In the genomic region with DNA sequence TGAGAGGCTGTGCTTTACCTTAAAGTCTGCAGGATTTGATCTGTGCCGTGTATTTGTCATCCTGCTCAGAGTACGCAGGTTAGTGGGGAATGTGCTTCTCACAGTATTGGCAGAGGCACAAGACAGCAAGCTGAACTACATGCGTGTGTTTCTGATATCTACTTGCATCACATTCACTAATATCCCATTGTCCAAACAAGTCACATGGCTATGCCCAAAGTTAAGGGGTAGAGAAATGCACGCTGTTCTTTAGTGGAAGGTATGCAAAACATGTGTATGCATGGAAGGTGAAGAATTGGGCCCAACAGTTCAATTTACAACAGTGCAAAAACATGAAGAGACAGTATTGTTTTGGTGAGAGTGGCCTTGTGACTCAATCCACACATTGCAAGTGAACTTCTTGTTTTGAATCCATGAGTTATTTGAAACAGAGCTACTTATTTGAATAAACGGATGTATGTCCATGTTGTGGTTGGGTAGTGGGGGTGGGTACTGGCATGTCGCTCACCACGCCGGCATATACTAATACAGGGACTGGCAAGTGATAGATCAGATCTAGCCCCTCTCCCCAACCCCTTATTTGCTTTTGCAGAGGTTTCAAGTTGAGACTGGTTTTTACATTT, we compare ENCODE assay signal across 21 cellular contexts.
A peak's percentile ranks its signal among the peaks of the same experiment; 100 is the strongest.
DNase-seq lines count a peak whose midpoint lies in the region; ATAC-seq, FAIRE-seq and TF ChIP-seq lines count a peak whose summit lies in the region.
"Had no signal": no experiment of that assay in that cellular context is flagged by ENCODE, and none has a peak within 500 bp of the region (broad histone marks: within the 10 kb centered on the region; RNA-seq: fewer than 3 reads in every experiment).

No MANE protein-coding gene starts in this region.

- no peaks in the 10 kb centered on the region for H3K9me3 ChIP-seq in K562 (replicated peaks; ENCODE audit: control insufficient read depth, insufficient read depth, low read depth, low read length)
- H3K9me3 ChIP-seq: HAP-1, Peyer's patch had no signal

- DNase-seq in CD1c-positive myeloid dendritic cell (ENCODE audit: extremely low spot score) = peak; percentile 42
- DNase-seq in NCI-H526 (lab: John Stamatoyannopoulos, UW) = peak; percentile 55 to 68
- DNase-seq in K562 (ENCODE audit: extremely low read depth in 1 of 4, low spot score in 3 of 4) = no peak
- no peak for DNase-seq in mesenteric fat pad (ENCODE audit: low spot score)
- DNase-seq in SHP77 (lab: John Stamatoyannopoulos, UW) = no peak
- DNase-seq: ACHN, C1 segment of cervical spinal cord, DMS79, GM23248, Kasumi-1, MM.1S, NCI-H1694 treated with DMSO at 0.1 percent for 48 hours, NCI-H510A, NCI-H82, Peyer's patch had no signal

- WGBS in K562 (ENCODE audit: insufficient coverage, low coverage, missing lambda C conversion rate) = 3% methylated on average over 8 of the region's 8 CpGs

- CTCF ChIA-PET in K562 (lab: Yijun Ruan, JAX; ENCODE audit: low intra/inter-chr PET ratio) = no interaction called here

- H3K9me1 ChIP-seq in K562 (ENCODE audit: control insufficient read depth, insufficient read depth, low read length) = no peaks in the 10 kb centered on the region

- intact Hi-C loops in K562 (cut with micrococcal nuclease) = no loop called here

- TF ChIP-seq POLR2A in K562 (conservative IDR thresholded peaks at IDR 0.05) = no peak

- H4K20me1 ChIP-seq in K562 (replicated peaks; ENCODE audit: control insufficient read depth, insufficient read depth, low read length) = no peaks in the 10 kb centered on the region

- FAIRE-seq in K562 (lab: Jason Lieb, UNC) = no peak
- FAIRE-seq: HTR-8/SVneo had no signal

- ATAC-seq in GM18502 (IDR thresholded peaks at IDR 0.05; ENCODE audit: poor library complexity, unreplicated experiment) (peak; percentile 63), K562 (peak; percentile 21; the same call in 1 of the 3 replicates), HG02678 (IDR thresholded peaks at IDR 0.05; ENCODE audit: unreplicated experiment) (no peak), HG02973 (IDR thresholded peaks at IDR 0.05; ENCODE audit: unreplicated experiment) (no peak)

- H3K4me2 ChIP-seq in K562 (ENCODE audit: insufficient read depth, low read length) = no peak overlapping the region

- H3K27ac ChIP-seq in K562 (ENCODE audit: extremely low read depth, low read depth, low read length) = no peak overlapping the region
- H3K27ac ChIP-seq: GM23248, Peyer's patch, SK-N-MC had no signal

- no peak for TF ChIP-seq EP300 in K562 (IDR thresholded peaks at IDR 0.05; ENCODE audit: low read length)

- no peaks in the 10 kb centered on the region for H3K36me3 ChIP-seq in K562 (ENCODE audit: control insufficient read depth, insufficient read depth, low read length)
- H3K36me3 ChIP-seq: HAP-1, Peyer's patch had no signal

- no peaks in the 10 kb centered on the region for H3K79me2 ChIP-seq in K562 (ENCODE audit: control insufficient read depth, insufficient read depth, low read length)

- POLR2A ChIA-PET in K562 (lab: Yijun Ruan, JAX) = no interaction called here

- TF ChIP-seq RAD21 in K562 (CRISPR knock-in tag; conservative IDR thresholded peaks at IDR 0.05 in 1 of 2, IDR thresholded peaks at IDR 0.05 in 1 of 2) = no peak

- no peak overlapping the region for H3K4me3 ChIP-seq in K562
- H3K4me3 ChIP-seq: GM23248, HAP-1, Peyer's patch, SK-N-MC had no signal

- in situ Hi-C loops in K562 (cut with MboI) = no loop called here

- no peak for TF ChIP-seq CTCF in K562 (IDR thresholded peaks at IDR 0.05 in 2 of 3, conservative IDR thresholded peaks at IDR 0.05 in 1 of 3; ENCODE audit: insufficient read depth in 2 of 3, low read depth in 1 of 3, low read length in 3 of 3)

- H2AFZ ChIP-seq in K562 (ENCODE audit: low read depth, low read length) = no peak overlapping the region
- H2AFZ ChIP-seq: GM23248 had no signal

- no peaks in the 10 kb centered on the region for H3K4me1 ChIP-seq in K562 (replicated peaks in 1 of 2; ENCODE audit: control insufficient read depth in 2 of 2, insufficient read depth in 2 of 2, low read length in 2 of 2)
- H3K4me1 ChIP-seq: HAP-1, Peyer's patch had no signal

- no TSS peak for BruUV-seq in K562 (replicated peaks; lab: Mats Ljungman, UMichigan)

- H3K27me3 ChIP-seq in K562 (ENCODE audit: control insufficient read depth in 2 of 2, insufficient read depth in 2 of 2, low read length in 2 of 2) = peaks cover 2 to 6% of the 10 kb centered on the region in 2 experiments; a peak in 4 of 5 replicates
- H3K27me3 ChIP-seq: Peyer's patch had no signal

- H3K9ac ChIP-seq in K562 (ENCODE audit: insufficient read depth in 1 of 2, low read depth in 2 of 2, low read length in 2 of 2) = no peak overlapping the region
- H3K9ac ChIP-seq: GM23248 had no signal

TF ChIP-seq in K562, 482 proteins besides CTCF, POLR2A, EP300 and RAD21:
- TF ChIP-seq, protein P1, sequence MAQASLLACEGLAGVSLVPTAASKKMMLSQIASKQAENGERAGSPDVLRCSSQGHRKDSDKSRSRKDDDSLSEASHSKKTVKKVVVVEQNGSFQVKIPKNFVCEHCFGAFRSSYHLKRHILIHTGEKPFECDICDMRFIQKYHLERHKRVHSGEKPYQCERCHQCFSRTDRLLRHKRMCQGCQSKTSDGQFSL (CRISPR knock-in tag; IDR thresholded peaks at IDR 0.05) = no peak
- TF ChIP-seq, protein P1 (tag; IDR thresholded peaks at IDR 0.05) = no peak

Comparison
In these comparisons a context has a peak if more than half of its experiments do, and no peak if none do; other contexts are left out.
1. DNase-seq: peak in CD1c-positive myeloid dendritic cell (single experiment) and NCI-H526 (2 of 2); none in K562 (0 of 4), mesenteric fat pad (single experiment) and SHP77 (0 of 2).
2. ATAC-seq: peak in GM18502 (single experiment) and K562 (single experiment); none in HG02678 (single experiment) and HG02973 (single experiment).